8 cellular contexts compared by ENCODE assay signal in the genomic region with DNA sequence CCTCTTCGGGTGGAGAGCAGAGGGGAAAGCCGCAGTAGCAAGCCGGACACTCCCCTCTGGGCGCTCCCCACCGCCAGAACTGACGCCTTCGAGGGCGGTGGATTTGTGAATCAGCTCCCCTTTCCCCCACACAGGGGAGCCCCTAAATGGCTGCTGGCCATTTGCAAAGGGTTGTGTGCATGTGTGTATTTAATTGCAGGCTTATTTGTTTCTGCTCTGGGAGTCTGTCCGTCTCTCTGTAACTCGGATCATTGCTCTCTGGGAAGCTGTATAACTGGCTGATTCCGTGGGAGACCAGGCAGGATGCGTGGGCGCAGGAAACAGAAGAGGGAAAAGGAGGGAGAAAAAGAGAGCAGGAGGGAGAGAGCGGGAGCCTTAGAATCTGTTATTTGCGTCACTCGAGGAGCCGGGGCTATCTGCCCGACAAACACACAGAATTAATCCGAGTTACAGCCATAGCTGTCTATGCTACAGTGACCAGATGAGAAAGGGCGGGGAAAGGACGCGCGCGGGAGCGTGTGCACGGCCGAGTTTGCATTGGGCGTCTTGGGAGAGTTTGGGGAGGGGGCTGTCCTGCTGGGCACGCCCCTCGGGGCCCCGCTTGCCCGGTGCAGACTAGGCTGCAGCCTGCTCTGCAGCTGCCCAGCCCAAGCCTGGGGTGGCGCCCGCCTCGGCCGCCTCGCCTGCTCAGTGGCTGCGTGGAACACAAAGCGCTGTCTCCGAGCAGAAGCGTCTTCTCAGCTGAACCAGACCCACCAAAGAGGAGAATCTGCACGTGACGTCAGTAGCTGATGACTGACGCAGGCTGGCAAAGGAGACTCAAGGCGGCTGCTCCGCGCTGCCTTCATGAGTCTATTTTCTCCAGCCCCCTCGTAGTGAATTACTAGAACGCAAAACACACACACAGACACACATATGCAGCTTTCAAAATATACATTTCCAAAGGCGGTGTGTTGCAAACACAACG.
DNase-seq lines count a peak whose midpoint lies in the region; ATAC-seq and TF ChIP-seq lines count a peak whose summit lies in the region.

No MANE protein-coding gene starts in this region.

- H3K27me3 Mint-ChIP-seq in endodermal cell (ENCODE audit: insufficient read depth) (peaks cover 98% of the 10 kb centered on the region), naive B cell (peaks cover 71 to 94% (median 87%) of the 10 kb centered on the region in 3 donors)

- H3K36me3 Mint-ChIP-seq in endodermal cell (ENCODE audit: low read depth), result no peaks in the 10 kb centered on the region
- peaks cover 0 to 14% of the 10 kb centered on the region in 2 donors for H3K36me3 Mint-ChIP-seq in naive B cell

- no peaks in the 10 kb centered on the region for H3K36me3 ChIP-seq in endodermal cell (ENCODE audit: control insufficient read depth, insufficient read depth, low read length)

- no peak overlapping the region for H3K27ac ChIP-seq in endodermal cell (ENCODE audit: low read depth, low read length)

- peaks cover 12% of the 10 kb centered on the region for H3K4me1 Mint-ChIP-seq in endodermal cell
- H3K4me1 Mint-ChIP-seq in naive B cell, result peaks cover 23 to 42% (median 40%) of the 10 kb centered on the region in 3 donors

- TF ChIP-seq CTCF in endodermal cell (conservative IDR thresholded peaks at IDR 0.05), result no peak

- 2 to 3% methylated on average over 23 to 51 of the region's 51 CpGs for WGBS in endodermal cell (ENCODE audit: insufficient coverage in 1 of 2, insufficient read length in 1 of 2), 2 experiments

- H3K27me3 ChIP-seq in endodermal cell (ENCODE audit: control insufficient read depth, insufficient read depth, low read length, poor library complexity, severe bottlenecking), result peaks cover 99% of the 10 kb centered on the region

- H3K9me3 Mint-ChIP-seq in endodermal cell (no peaks in the 10 kb centered on the region), naive B cell (peaks cover 0 to 14% (median 4%) of the 10 kb centered on the region in 7 donors)

- ATAC-seq in naive B cell (ENCODE audit: low read depth in 2 of 2), result peak in 1 of 2 donors; percentile 48
- ATAC-seq in GM18505 (IDR thresholded peaks at IDR 0.05; ENCODE audit: unreplicated experiment), result no peak

- H3K9ac ChIP-seq in endodermal cell (ENCODE audit: extremely low read depth, low read length, poor library complexity, severe bottlenecking), result no peak overlapping the region

- no peaks in the 10 kb centered on the region for H3K4me1 ChIP-seq in endodermal cell (ENCODE audit: control insufficient read depth, insufficient read depth, low read length)

- H3K27ac Mint-ChIP-seq in endodermal cell, result no peak overlapping the region
- no peak overlapping the region for H3K27ac Mint-ChIP-seq in naive B cell

- TF ChIP-seq POLR2A in GM18505 (IDR thresholded peaks at IDR 0.05; ENCODE audit: borderline replicate concordance, extremely low read depth, insufficient read depth, insufficient read length), result no peak

- H3K4me3 ChIP-seq in endodermal cell (ENCODE audit: low read length), result peak overlapping the region; percentile 78

- H3K4me3 Mint-ChIP-seq in endodermal cell (peak overlapping the region; percentile 39), naive B cell (peak overlapping the region in 5 of 8 donors; percentile 4 to 52 (median 31))

- DNase-seq in DMS153 treated with DMSO at 0.1 percent for 48 hours (lab: John Stamatoyannopoulos, UW; ENCODE audit: unreplicated experiment) (peak; percentile 6), DMS153 (lab: John Stamatoyannopoulos, UW) (no peak), NCI-H526 treated with DMSO at 0.1 percent for 48 hours (lab: John Stamatoyannopoulos, UW) (peak; percentile 57), endodermal cell (peak; percentile 74), naive B cell (no peak), GDM1 (lab: John Stamatoyannopoulos, UW) (no peak), inferior parietal cortex (ENCODE audit: extremely low spot score) (no peak)

- H3K9me3 ChIP-seq in endodermal cell (ENCODE audit: control insufficient read depth, low read length), result no peaks in the 10 kb centered on the region

Comparison
In these comparisons a context has a peak if more than half of its experiments do, and no peak if none do; other contexts are left out.
1. DNase-seq: peak in DMS153 treated with DMSO at 0.1 percent for 48 hours (single experiment), NCI-H526 treated with DMSO at 0.1 percent for 48 hours (single experiment) and endodermal cell (single experiment); none in DMS153 (single experiment), naive B cell (single experiment), GDM1 (single experiment) and inferior parietal cortex (single experiment).